8 cellular contexts compared by ENCODE assay signal in the genomic region with DNA sequence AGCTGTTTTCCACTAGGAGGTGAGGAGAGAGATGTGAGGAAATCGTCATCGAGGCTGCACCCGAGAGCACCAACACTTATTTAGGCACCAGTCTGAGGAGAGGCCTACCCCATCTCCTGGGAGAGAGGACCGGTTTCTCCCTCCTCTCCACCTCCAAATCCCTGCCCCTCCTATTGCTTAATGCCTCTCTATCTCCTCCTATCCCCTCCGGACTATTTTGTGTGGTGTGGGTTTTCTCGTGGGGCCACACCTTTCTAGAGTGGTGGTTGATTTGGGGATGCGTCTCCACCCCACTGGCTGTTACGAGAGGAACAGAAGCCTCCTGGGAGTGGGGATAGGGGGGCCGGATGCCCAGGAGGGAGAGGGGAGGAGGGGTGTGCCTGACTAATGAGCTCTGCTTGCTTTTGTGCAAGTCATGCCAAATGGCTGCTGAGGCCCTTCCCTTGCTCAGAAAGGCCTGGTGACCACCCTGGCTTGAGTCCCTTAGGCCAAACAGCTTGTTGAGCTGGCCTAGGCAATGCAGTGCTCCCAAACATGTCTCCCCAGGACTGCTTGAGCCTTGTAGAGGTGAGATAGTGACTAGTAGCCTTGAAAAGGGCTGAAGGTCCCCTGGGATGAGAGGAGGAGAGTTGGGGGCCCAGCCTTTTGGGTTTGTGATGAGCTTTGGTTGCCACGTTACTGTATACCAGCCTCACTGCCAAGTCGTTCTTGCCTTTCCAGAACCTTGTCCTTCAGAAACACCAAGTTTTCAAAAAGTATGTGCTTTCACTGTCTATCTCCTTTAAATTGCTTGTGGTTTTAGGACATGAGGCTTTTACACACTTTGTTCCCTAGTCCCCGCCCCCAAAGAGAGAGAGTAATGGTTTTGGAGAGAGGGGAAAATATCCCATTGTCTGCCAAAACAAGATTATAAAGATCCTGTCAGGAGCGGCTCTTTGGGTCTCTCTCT. TPM values are rescaled to one million over a fixed set of nuclear protein-coding genes. Genes with fewer than 3 reads are reported as not detected.
A peak's percentile ranks its signal among the peaks of the same experiment; 100 is the strongest.
DNase-seq lines count a peak whose midpoint lies in the region; ATAC-seq and TF ChIP-seq lines count a peak whose summit lies in the region.

No MANE protein-coding gene starts in this region.

- ATAC-seq in GM21390 (IDR thresholded peaks at IDR 0.05; ENCODE audit: unreplicated experiment) (peak; percentile 41), lower lobe of right lung (peak; percentile 83 to 87), HG03439 (IDR thresholded peaks at IDR 0.05; ENCODE audit: unreplicated experiment) (no peak)

- POLR2A ChIA-PET in BJ (lab: Charles Lee): interaction anchor here (0.6 kb wide), 2 partner anchors 24 to 37 kb away, joined by 3 read pairs; no protein-coding TSS in a partner anchor

- H3K27me3 ChIP-seq in BJ (ENCODE audit: control insufficient read depth, insufficient read depth, low read length) (no peaks in the 10 kb centered on the region), dorsolateral prefrontal cortex (peaks cover 0 to 60% (median 16%) of the 10 kb centered on the region in 45 donors), lower lobe of right lung (ENCODE audit: low read depth) (no peaks in the 10 kb centered on the region)

- CTCF ChIA-PET in BJ (lab: Yijun Ruan, JAX): interaction anchor here (0.7 kb wide), 1 partner anchor 30 kb away, joined by 3 read pairs; no protein-coding TSS in a partner anchor

- H3K27ac ChIP-seq in dorsolateral prefrontal cortex (peak overlapping the region in 54 of 59 donors; percentile 26 to 93 (median 78)), lower lobe of right lung (peak overlapping the region; percentile 95)

- no peaks in the 10 kb centered on the region for H3K9me3 ChIP-seq in lower lobe of right lung

- peak; percentile 52 for DNase-seq in BJ (ENCODE audit: low read depth)
- peak; percentile 75 to 88 for DNase-seq in NCI-H2081 (lab: John Stamatoyannopoulos, UW)
- peak; percentile 49 for DNase-seq in activated CD4-positive, alpha-beta T cell treated with anti-CD3 and anti-CD28 coated beads, Interleukin-2, amount 50 U/mL, for 1 hour
- DNase-seq in dorsolateral prefrontal cortex: peak in 7 of 10 donors; percentile 4 to 47 (median 34)
- peak; percentile 73 for DNase-seq in lower lobe of right lung
- DNase-seq in stimulated activated CD8-positive, alpha-beta memory T cell treated with anti-CD3 and anti-CD28 coated beads, Interleukin-4, amount 100 ng/mL, for 48 hours: peak; percentile 64

- H3K4me3 ChIP-seq in BJ (ENCODE audit: low read depth, low read length): peak overlapping the region; percentile 86
- peak overlapping the region; percentile 32 to 76 (median 59) for H3K4me3 ChIP-seq in dorsolateral prefrontal cortex
- H3K4me3 ChIP-seq in lower lobe of right lung: peak overlapping the region; percentile 77

- peaks cover 31% of the 10 kb centered on the region for H3K4me1 ChIP-seq in lower lobe of right lung

- intact Hi-C loops in dorsolateral prefrontal cortex (cut with DNase I) (no loop called here), lower lobe of right lung (cut with DNase I) (no loop called here)

- TF ChIP-seq CTCF in BJ (IDR thresholded peaks at IDR 0.05; ENCODE audit: insufficient read depth, low read depth, low read length) (no peak), dorsolateral prefrontal cortex (IDR thresholded peaks at IDR 0.05 in 54 of 56, conservative IDR thresholded peaks at IDR 0.05 in 2 of 56; ENCODE audit: low read depth in 1 of 56, partially characterized antibody in 56 of 56) (no peak), lower lobe of right lung (IDR thresholded peaks at IDR 0.05) (no peak)

- H3K36me3 ChIP-seq in BJ (ENCODE audit: control insufficient read depth, insufficient read depth, low read length) (no peaks in the 10 kb centered on the region), lower lobe of right lung (no peaks in the 10 kb centered on the region)

RNA-seq across cellular contexts. Expression of a gene that starts 1.2 kb away (rescaled TPM):
- 460 and 494 TPM in 2 replicates for polyA plus RNA-seq in BJ (2011; rRNA removed)
- 301 and 429 TPM in 2 replicates for polyA minus RNA-seq in BJ (2011; rRNA and poly(A)+ RNA removed)
- 100 to 1,000 TPM in 4 of 120 experiments, 10 to 100 TPM in 116; 33.2 to 121 (median 55.6) TPM for total RNA-seq in dorsolateral prefrontal cortex
- total RNA-seq in lower lobe of right lung: 419 TPM
